In the genomic region with DNA sequence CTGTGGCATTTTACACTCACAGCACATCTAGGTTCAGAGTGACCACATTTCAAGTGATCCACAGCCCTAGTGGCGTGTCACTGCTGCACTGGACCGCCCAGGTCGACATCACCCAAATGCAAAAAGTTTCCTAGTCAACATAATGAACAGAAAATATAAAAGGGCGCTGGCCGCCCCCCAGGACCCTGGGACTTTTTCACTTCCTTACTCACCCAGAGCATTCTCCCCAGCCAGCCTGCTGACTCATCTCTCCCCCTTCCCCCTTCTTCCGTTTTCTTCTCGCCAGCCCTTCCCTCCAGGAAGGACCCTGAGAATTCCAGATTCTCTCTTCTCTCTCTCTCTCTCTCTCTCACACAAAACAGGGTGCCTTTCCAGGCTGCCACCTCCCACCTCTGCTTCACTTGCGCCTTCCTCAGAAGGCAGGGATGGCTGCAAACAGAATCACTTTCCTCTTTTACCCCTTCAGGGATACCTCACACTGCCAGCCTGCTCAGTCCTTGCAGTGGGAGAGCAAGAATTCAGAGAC, we compare ENCODE assay signal across 8 cellular contexts. TPM values are rescaled to one million over a fixed set of nuclear protein-coding genes. Genes with fewer than 3 reads are reported as not detected.
DNase-seq lines count a peak whose midpoint lies in the region; ATAC-seq and TF ChIP-seq lines count a peak whose summit lies in the region.

No MANE protein-coding gene starts in this region.

- H3K4me1 ChIP-seq in right atrium auricular region (no peaks in the 10 kb centered on the region), aorta (ENCODE audit: control insufficient read depth in 1 of 2, insufficient read depth in 2 of 2, low read length in 2 of 2) (no peaks in the 10 kb centered on the region)

- ATAC-seq in left cardiac atrium = peak; percentile 55 to 75
- ATAC-seq in aorta (ENCODE audit: low FRiP score) = peak; percentile 52
- no peak for ATAC-seq in GM21737 (IDR thresholded peaks at IDR 0.05; ENCODE audit: unreplicated experiment)
- ATAC-seq in HG03108 (IDR thresholded peaks at IDR 0.05; ENCODE audit: unreplicated experiment) = no peak

- no peak for DNase-seq in left cardiac atrium
- no peak for DNase-seq in right atrium auricular region (ENCODE audit: low spot score)
- DNase-seq in RWPE1 (ENCODE audit: low spot score) = peak; percentile 63
- DNase-seq in globus pallidus (ENCODE audit: low spot score) = peak; percentile 19
- peak in 1 of 2 donors; percentile 65 for DNase-seq in aorta
- no peak for DNase-seq in DMS153 treated with DMSO at 0.1 percent for 48 hours (lab: John Stamatoyannopoulos, UW; ENCODE audit: unreplicated experiment)

- WGBS in aorta, 2 donors = 17 to 20% methylated on average over 8 of the region's 8 CpGs

- H3K27me3 ChIP-seq in right atrium auricular region (no peaks in the 10 kb centered on the region), aorta (ENCODE audit: control insufficient read depth in 1 of 2, insufficient read depth in 2 of 2, low read length in 1 of 2) (no peaks in the 10 kb centered on the region)

- CTCF ChIA-PET in RWPE1 (lab: Yijun Ruan, JAX) = no interaction called here

- H3K36me3 ChIP-seq in right atrium auricular region (no peaks in the 10 kb centered on the region), aorta (ENCODE audit: control insufficient read depth in 1 of 2, insufficient read depth in 2 of 2, low read length in 1 of 2) (no peaks in the 10 kb centered on the region)

- TF ChIP-seq CTCF in right atrium auricular region (IDR thresholded peaks at IDR 0.05) (no peak), RWPE1 (conservative IDR thresholded peaks at IDR 0.05; ENCODE audit: low read depth) (no peak)

- H3K9me3 ChIP-seq in right atrium auricular region = no peaks in the 10 kb centered on the region
- H3K9me3 ChIP-seq in aorta (ENCODE audit: control insufficient read depth, low read length) = no peaks in the 10 kb centered on the region

- POLR2A ChIA-PET in RWPE1 (lab: Yijun Ruan, JAX; ENCODE audit: low non-redundant PET) = no interaction called here

- H3K27ac ChIP-seq in right atrium auricular region = no peak overlapping the region
- peak overlapping the region; percentile 76 for H3K27ac ChIP-seq in RWPE1
- H3K27ac ChIP-seq in aorta (ENCODE audit: low read depth in 1 of 2, low read length in 2 of 2) = no peak overlapping the region

- no peak overlapping the region for H3K4me3 ChIP-seq in right atrium auricular region
- H3K4me3 ChIP-seq in aorta (ENCODE audit: low read length in 2 of 2) = no peak overlapping the region

- intact Hi-C loops in left cardiac atrium (cut with DNase I) = no loop called here
- intact Hi-C loops in aorta (cut with DNase I) = no loop called here

RNA-seq across cellular contexts. Expression of gene GRWD1, which starts 21.0 kb away (rescaled TPM):
- 10 to 100 TPM; 18.1 to 24.9 TPM for total RNA-seq in left cardiac atrium
- 10 to 100 TPM; 10.8 to 19.8 TPM for total RNA-seq in right atrium auricular region
- total RNA-seq in aorta = 10 to 100 TPM; 21.4 to 25.8 TPM
- 1 to 10 TPM; 7.0 to 9.0 TPM for polyA plus RNA-seq in aorta

RNA-seq across cellular contexts. Expression of gene KCNJ14, which starts 30.6 kb away (rescaled TPM):
- total RNA-seq in left cardiac atrium (under 1 TPM; 0.27 to 0.60 TPM), right atrium auricular region (under 1 TPM; 0.26 to 0.31 TPM), aorta (1 to 10 TPM; 1.1 TPM)
- polyA plus RNA-seq in aorta = under 1 TPM in 1 of 2 donors, not detected in 1; 0.36 TPM

RNA-seq across cellular contexts. Expression of gene GRIN2D, which starts 31.3 kb away (rescaled TPM):
- total RNA-seq in left cardiac atrium = under 1 TPM; 0.39 to 0.47 TPM
- total RNA-seq in right atrium auricular region = under 1 TPM; 0.31 to 0.33 TPM
- total RNA-seq in aorta = 1 to 10 TPM in 1 of 2 donors, under 1 TPM in 1; 0.91 to 4.0 TPM
- under 1 TPM in 1 of 2 donors, not detected in 1; 0.03 TPM for polyA plus RNA-seq in aorta

RNA-seq across cellular contexts. Expression of gene KDELR1, which starts 33.4 kb away (rescaled TPM):
- total RNA-seq in left cardiac atrium (100 to 1,000 TPM in 1 of 2 donors, 10 to 100 TPM in 1; 81.4 to 103 TPM), right atrium auricular region (10 to 100 TPM; 74.1 to 82.0 TPM), aorta (100 to 1,000 TPM in 1 of 2 donors, 10 to 100 TPM in 1; 94.0 to 128 TPM)
- 100 to 1,000 TPM in 1 of 2 donors, 10 to 100 TPM in 1; 60.7 to 122 TPM for polyA plus RNA-seq in aorta

RNA-seq across cellular contexts. Expression of gene CYTH2, which starts 44.4 kb away (rescaled TPM):
- total RNA-seq in left cardiac atrium (10 to 100 TPM; 29.0 to 32.5 TPM), right atrium auricular region (10 to 100 TPM; 13.3 to 22.5 TPM), aorta (10 to 100 TPM; 56.8 to 61.2 TPM)
- 10 to 100 TPM; 32.7 to 76.6 TPM for polyA plus RNA-seq in aorta

Comparison
In these comparisons a context has a peak if more than half of its experiments do, and no peak if none do; other contexts are left out.
1. ATAC-seq: peak in left cardiac atrium (2 of 2) and aorta (single experiment); none in GM21737 (single experiment) and HG03108 (single experiment).
2. DNase-seq: peak in RWPE1 (single experiment) and globus pallidus (single experiment); none in left cardiac atrium (single experiment), right atrium auricular region (single experiment) and DMS153 treated with DMSO at 0.1 percent for 48 hours (single experiment).